23 cellular contexts compared by ENCODE assay signal in genomic region chr1:116230712-116231111, GRCh38.
"Had no signal": no experiment of that assay in that cellular context is flagged by ENCODE, and none has a peak within 500 bp of the region (broad histone marks: within the 10 kb centered on the region; RNA-seq: fewer than 3 reads in every experiment).

No MANE protein-coding gene starts in this region.

- H3K4me1 ChIP-seq: tibial artery had no signal

- ATAC-seq: activated T-cell treated with anti-CD3 and anti-CD28 coated beads, Interleukin-2, amount 50 U/mL, for 4 hours; effector memory CD8-positive, alpha-beta T cell; esophagus mucosa; left colon; right cardiac atrium had no signal

- H3K36me3 Mint-ChIP-seq: activated naive CD8-positive, alpha-beta T cell treated with anti-CD3 and anti-CD28 coated beads for 36 hours; memory B cell had no signal

- H3K4me3 ChIP-seq: hepatocyte, pancreas, tibial artery had no signal

- DNase-seq: activated CD4-positive, alpha-beta T cell treated with anti-CD3 and anti-CD28 coated beads for 4 hours; activated CD4-positive, alpha-beta T cell treated with anti-CD3 and anti-CD28 coated beads, Interleukin-2, amount 50 U/mL, for 48 hours; activated CD4-positive, CD25-positive, alpha-beta regulatory T cell; activated CD8-positive, alpha-beta memory T cell treated with anti-CD3 and anti-CD28 coated beads, Interleukin-2, amount 50 U/mL, for 48 hours; activated naive CD4-positive, alpha-beta T cell; activated naive CD8-positive, alpha-beta T cell treated with anti-CD3 and anti-CD28 coated beads for 36 hours; activated T-cell treated with anti-CD3 and anti-CD28 coated beads, Interleukin-2, amount 50 U/mL, for 4 hours; central memory CD4-positive, alpha-beta T cell; effector memory CD8-positive, alpha-beta T cell; foreskin melanocyte; glutamatergic neuron; left colon; nephron progenitor cell; pancreas; right cardiac atrium; stimulated activated CD4-positive, alpha-beta T cell treated with anti-CD3 and anti-CD28 coated beads, Interleukin-12 subunit alpha, Interleukin-12 subunit beta, amount 100 ng/mL, for 4 hours; stimulated activated CD4-positive, alpha-beta T cell treated with anti-CD3 and anti-CD28 coated beads, Interleukin-1b, Interleukin-23, amount 100 ng/mL, for 48 hours; tibial artery had no signal

- H3K36me3 ChIP-seq: pancreas, tibial artery had no signal

- H3K4me3 Mint-ChIP-seq: activated naive CD8-positive, alpha-beta T cell treated with anti-CD3 and anti-CD28 coated beads for 36 hours; activated T-cell treated with anti-CD3 and anti-CD28 coated beads, Interleukin-2, amount 50 U/mL, for 4 hours; effector memory CD8-positive, alpha-beta T cell; memory B cell; nephron progenitor cell; stimulated activated naive CD8-positive, alpha-beta T cell treated with anti-CD3 and anti-CD28 coated beads, Interleukin-15, Interleukin-2, amounts not matched to agents 100 ng/mL and 50 ng/mL, for 24 hours had no signal

- H3K9me3 Mint-ChIP-seq: activated naive CD8-positive, alpha-beta T cell treated with anti-CD3 and anti-CD28 coated beads for 36 hours; activated T-cell treated with anti-CD3 and anti-CD28 coated beads, Interleukin-2, amount 50 U/mL, for 4 hours; activated T-helper 2 cell treated with anti-CD3 and anti-CD28 coated beads, Interferon-gamma antibody, Interleukin-2, Interleukin-4, amounts not matched to agents 10 μg/mL and 5 μg/mL and 100 μg/mL, durations not matched to agents 14 hours and 24 hours and 36 hours; effector memory CD8-positive, alpha-beta T cell; memory B cell; nephron progenitor cell; stimulated activated naive CD8-positive, alpha-beta T cell treated with anti-CD3 and anti-CD28 coated beads, Interleukin-15, Interleukin-2, amounts not matched to agents 100 ng/mL and 50 ng/mL, for 24 hours had no signal

- H3K27ac ChIP-seq: hepatocyte, pancreas, tibial artery had no signal

- H3K4me2 ChIP-seq: hepatocyte had no signal

- H3K27me3 Mint-ChIP-seq: activated naive CD8-positive, alpha-beta T cell treated with anti-CD3 and anti-CD28 coated beads for 36 hours; stimulated activated naive CD8-positive, alpha-beta T cell treated with anti-CD3 and anti-CD28 coated beads, Interleukin-15, Interleukin-2, amounts not matched to agents 100 ng/mL and 50 ng/mL, for 24 hours had no signal

- H3K9me3 ChIP-seq: pancreas, tibial artery had no signal

- H3K27me3 ChIP-seq: hepatocyte, pancreas had no signal

- H3K79me2 ChIP-seq: hepatocyte had no signal

- H2AFZ ChIP-seq: hepatocyte had no signal

- H3K27ac Mint-ChIP-seq: activated naive CD8-positive, alpha-beta T cell treated with anti-CD3 and anti-CD28 coated beads for 36 hours; activated T-helper 2 cell treated with anti-CD3 and anti-CD28 coated beads, Interferon-gamma antibody, Interleukin-2, Interleukin-4, amounts not matched to agents 10 μg/mL and 5 μg/mL and 100 μg/mL, durations not matched to agents 14 hours and 24 hours and 36 hours; effector memory CD8-positive, alpha-beta T cell; memory B cell; nephron progenitor cell; stimulated activated naive CD8-positive, alpha-beta T cell treated with anti-CD3 and anti-CD28 coated beads, Interleukin-15, Interleukin-2, amounts not matched to agents 100 ng/mL and 50 ng/mL, for 24 hours had no signal
